ENCODE assay signal across 15 cellular contexts in the genomic region with DNA sequence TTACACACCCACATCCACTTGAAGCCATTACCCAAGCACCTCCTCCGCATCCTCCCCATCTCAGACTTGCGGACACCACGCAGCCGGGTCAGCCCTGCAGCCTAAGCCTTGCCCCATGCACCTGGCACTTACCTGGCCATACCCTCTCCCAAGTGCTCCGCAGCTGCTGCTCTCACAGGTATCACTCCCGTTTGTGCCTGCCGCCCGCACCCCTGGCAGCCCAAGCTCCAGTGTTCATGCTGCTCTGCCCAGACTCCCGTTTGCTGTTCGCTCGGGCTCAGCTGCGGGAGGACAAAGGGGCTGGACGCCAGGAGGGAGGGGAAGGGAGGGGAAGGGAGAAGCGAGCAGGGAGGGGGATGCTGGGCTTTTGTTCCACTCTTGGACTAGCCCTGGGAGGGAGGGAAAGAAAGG. TPM values are rescaled to one million over a fixed set of nuclear protein-coding genes. Genes with fewer than 3 reads are reported as not detected.
A peak's percentile ranks its signal among the peaks of the same experiment; 100 is the strongest.
DNase-seq lines count a peak whose midpoint lies in the region; ATAC-seq lines count a peak whose summit lies in the region.
"Had no signal": no experiment of that assay in that cellular context is flagged by ENCODE, and none has a peak within 500 bp of the region (broad histone marks: within the 10 kb centered on the region; RNA-seq: fewer than 3 reads in every experiment).

A gene with protein sequence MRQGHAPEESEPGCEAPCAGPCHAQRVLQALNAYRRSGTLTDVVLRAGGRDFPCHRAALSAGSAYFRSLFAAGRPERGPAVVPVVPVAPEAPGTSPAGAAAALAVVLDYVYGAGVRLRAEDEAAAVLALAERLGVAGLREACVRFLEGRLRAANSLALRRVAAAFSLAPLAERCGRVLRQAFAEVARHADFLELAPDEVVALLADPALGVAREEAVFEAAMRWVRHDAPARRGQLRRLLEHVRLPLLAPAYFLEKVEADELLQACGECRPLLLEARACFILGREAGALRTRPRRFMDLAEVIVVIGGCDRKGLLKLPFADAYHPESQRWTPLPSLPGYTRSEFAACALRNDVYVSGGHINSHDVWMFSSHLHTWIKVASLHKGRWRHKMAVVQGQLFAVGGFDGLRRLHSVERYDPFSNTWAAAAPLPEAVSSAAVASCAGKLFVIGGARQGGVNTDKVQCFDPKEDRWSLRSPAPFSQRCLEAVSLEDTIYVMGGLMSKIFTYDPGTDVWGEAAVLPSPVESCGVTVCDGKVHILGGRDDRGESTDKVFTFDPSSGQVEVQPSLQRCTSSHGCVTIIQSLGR (minus strand): TSS at position 293 of the 411 bp plus-strand sequence. CDS start 2,574 bp downstream, outside the sequence.

- CTCF ChIA-PET in activated naive CD4-positive, alpha-beta T cell treated with anti-CD3 and anti-CD28 coated beads for 36 hours (lab: Charles Lee): interaction anchor here (1.2 to 1.4 kb wide), 2 partner anchors 12 to 18 kb away, joined by 5 to 6 read pairs; no protein-coding TSS in a partner anchor

- intact Hi-C loops in activated naive CD4-positive, alpha-beta T cell treated with anti-CD3 and anti-CD28 coated beads for 36 hours (cut with micrococcal nuclease): loop anchor here (5.0 kb wide), 1 partner anchor 36 kb away; the partner anchor contains the start of gene RPS3

- peaks cover 33% of the 10 kb centered on the region for H3K27me3 Mint-ChIP-seq in activated naive CD4-positive, alpha-beta T cell treated with anti-CD3 and anti-CD28 coated beads, Interleukin-2, amount 50 U/mL, for 24 hours
- H3K27me3 Mint-ChIP-seq in activated naive CD4-positive, alpha-beta T cell treated with anti-CD3 and anti-CD28 coated beads for 36 hours (ENCODE audit: low read depth): peaks cover 42% of the 10 kb centered on the region

- H3K27ac Mint-ChIP-seq in activated naive CD4-positive, alpha-beta T cell treated with anti-CD3 and anti-CD28 coated beads, Interleukin-2, amount 50 U/mL, for 24 hours: no peak within 1 kb of the TSS
- no peak within 1 kb of the TSS for H3K27ac Mint-ChIP-seq in activated naive CD4-positive, alpha-beta T cell treated with anti-CD3 and anti-CD28 coated beads for 36 hours

- no peak for DNase-seq in activated naive CD4-positive, alpha-beta T cell treated with anti-CD3 and anti-CD28 coated beads for 36 hours
- DNase-seq in anterior cingulate cortex (lab: John Stamatoyannopoulos, UW) (peak in 32 of 58 donors; percentile 8 to 71 (median 30)), left kidney (ENCODE audit: low read depth, low spot score) (peak; percentile 69), NCI-H128 (lab: John Stamatoyannopoulos, UW; ENCODE audit: unreplicated experiment) (no peak)
- DNase-seq in activated CD4-positive, alpha-beta T cell treated with anti-CD3 and anti-CD28 coated beads for 48 hours: no peak
- DNase-seq: ACHN; activated CD4-positive, CD25-positive, alpha-beta regulatory T cell treated with anti-CD3 and anti-CD28 coated beads, Interleukin-2, amount 50 U/mL, for 72 hours; activated T-cell treated with anti-CD3 and anti-CD28 coated beads, Interleukin-2, amount 50 U/mL, for 4 hours; effector CD8-positive, alpha-beta T cell; foreskin keratinocyte; NCI-H1436 treated with DMSO at 0.1 percent for 48 hours had no signal

- peaks cover 21% of the 10 kb centered on the region for H3K4me1 Mint-ChIP-seq in activated naive CD4-positive, alpha-beta T cell treated with anti-CD3 and anti-CD28 coated beads, Interleukin-2, amount 50 U/mL, for 24 hours
- peaks cover 13% of the 10 kb centered on the region for H3K4me1 Mint-ChIP-seq in activated naive CD4-positive, alpha-beta T cell treated with anti-CD3 and anti-CD28 coated beads for 36 hours (ENCODE audit: low read depth)

- no peaks in the 10 kb centered on the region for H3K9me3 Mint-ChIP-seq in activated naive CD4-positive, alpha-beta T cell treated with anti-CD3 and anti-CD28 coated beads, Interleukin-2, amount 50 U/mL, for 24 hours
- H3K9me3 Mint-ChIP-seq in activated naive CD4-positive, alpha-beta T cell treated with anti-CD3 and anti-CD28 coated beads for 36 hours: no peaks in the 10 kb centered on the region
- H3K9me3 Mint-ChIP-seq: activated T-cell treated with anti-CD3 and anti-CD28 coated beads, Interleukin-2, amount 50 U/mL, for 4 hours had no signal

- ATAC-seq in HG02840 (IDR thresholded peaks at IDR 0.05; ENCODE audit: low FRiP score, unreplicated experiment): no peak
- no peak for ATAC-seq in GM21381 (IDR thresholded peaks at IDR 0.05; ENCODE audit: unreplicated experiment)
- ATAC-seq: activated T-cell treated with anti-CD3 and anti-CD28 coated beads, Interleukin-2, amount 50 U/mL, for 4 hours; foreskin keratinocyte had no signal

- H3K36me3 Mint-ChIP-seq in activated naive CD4-positive, alpha-beta T cell treated with anti-CD3 and anti-CD28 coated beads, Interleukin-2, amount 50 U/mL, for 24 hours: peaks cover 5% of the 10 kb centered on the region
- peaks cover 3% of the 10 kb centered on the region for H3K36me3 Mint-ChIP-seq in activated naive CD4-positive, alpha-beta T cell treated with anti-CD3 and anti-CD28 coated beads for 36 hours (ENCODE audit: low read depth)

- H3K4me3 Mint-ChIP-seq in activated naive CD4-positive, alpha-beta T cell treated with anti-CD3 and anti-CD28 coated beads, Interleukin-2, amount 50 U/mL, for 24 hours: peak within 1 kb of the TSS; percentile 33
- H3K4me3 Mint-ChIP-seq in activated naive CD4-positive, alpha-beta T cell treated with anti-CD3 and anti-CD28 coated beads for 36 hours: no peak within 1 kb of the TSS
- H3K4me3 Mint-ChIP-seq: activated T-cell treated with anti-CD3 and anti-CD28 coated beads, Interleukin-2, amount 50 U/mL, for 4 hours had no signal

RNA-seq across cellular contexts. Expression of the gene that starts here (rescaled TPM):
- under 1 TPM; 0.14 to 0.17 TPM for total RNA-seq in activated naive CD4-positive, alpha-beta T cell treated with anti-CD3 and anti-CD28 coated beads for 36 hours
- total RNA-seq: ascending aorta had no signal

Comparison
In these comparisons a context has a peak if more than half of its experiments do, and no peak if none do; other contexts are left out.
1. DNase-seq: peak in anterior cingulate cortex (32 of 58) and left kidney (single experiment); none in activated naive CD4-positive, alpha-beta T cell treated with anti-CD3 and anti-CD28 coated beads for 36 hours (single experiment), NCI-H128 (single experiment) and activated CD4-positive, alpha-beta T cell treated with anti-CD3 and anti-CD28 coated beads for 48 hours (single experiment).